ENCODE assay signal across 7 cellular contexts in genomic region chr1:230105754-230106625, GRCh38. TPM values are rescaled to one million over a fixed set of nuclear protein-coding genes. Genes with fewer than 3 reads are reported as not detected.
DNase-seq lines count a peak whose midpoint lies in the region; ATAC-seq and TF ChIP-seq lines count a peak whose summit lies in the region.

No MANE protein-coding gene starts in this region.

- no peaks in the 10 kb centered on the region for H3K27me3 ChIP-seq in liver (ENCODE audit: control insufficient read depth in 4 of 4, insufficient read depth in 4 of 4, low read length in 3 of 4)

- H3K4me1 Mint-ChIP-seq in activated naive CD8-positive, alpha-beta T cell treated with anti-CD3 and anti-CD28 coated beads, Interleukin-2, amount 10 ng/mL, durations not matched to agents 7 days and 5 days: peaks cover 72% of the 10 kb centered on the region
- peaks cover 62 to 66% of the 10 kb centered on the region in 2 donors for H3K4me1 Mint-ChIP-seq in effector memory CD8-positive, alpha-beta T cell (ENCODE audit: low read depth in 2 of 2)

- peaks cover 24 to 66% (median 55%) of the 10 kb centered on the region in 4 donors for H3K4me1 ChIP-seq in liver (ENCODE audit: control insufficient read depth in 4 of 4, insufficient read depth in 4 of 4, low read length in 3 of 4)

- H3K27ac ChIP-seq in liver (ENCODE audit: low read depth in 1 of 2, low read length in 2 of 2): peak overlapping the region; percentile 81 to 98

- no peaks in the 10 kb centered on the region for H3K9me3 Mint-ChIP-seq in activated naive CD8-positive, alpha-beta T cell treated with anti-CD3 and anti-CD28 coated beads, Interleukin-2, amount 10 ng/mL, durations not matched to agents 7 days and 5 days
- H3K9me3 Mint-ChIP-seq in effector memory CD8-positive, alpha-beta T cell: no peaks in the 10 kb centered on the region

- peak; percentile 63 for TF ChIP-seq RAD21 in liver (IDR thresholded peaks at IDR 0.05)

- peaks cover 5% of the 10 kb centered on the region for H3K36me3 Mint-ChIP-seq in activated naive CD8-positive, alpha-beta T cell treated with anti-CD3 and anti-CD28 coated beads, Interleukin-2, amount 10 ng/mL, durations not matched to agents 7 days and 5 days
- H3K36me3 Mint-ChIP-seq in effector memory CD8-positive, alpha-beta T cell (ENCODE audit: insufficient read depth): no peaks in the 10 kb centered on the region

- H3K4me3 Mint-ChIP-seq in activated naive CD8-positive, alpha-beta T cell treated with anti-CD3 and anti-CD28 coated beads, Interleukin-2, amount 10 ng/mL, durations not matched to agents 7 days and 5 days: peak overlapping the region; percentile 32
- H3K4me3 Mint-ChIP-seq in effector memory CD8-positive, alpha-beta T cell: peak overlapping the region in 1 of 2 donors; percentile 29

- peak; percentile 25 for ATAC-seq in GM19043 (IDR thresholded peaks at IDR 0.05; ENCODE audit: low read depth, unreplicated experiment)
- ATAC-seq in HG03571 (IDR thresholded peaks at IDR 0.05; ENCODE audit: unreplicated experiment): peak; percentile 39
- ATAC-seq in activated naive CD8-positive, alpha-beta T cell treated with anti-CD3 and anti-CD28 coated beads, Interleukin-2, amount 10 ng/mL, durations not matched to agents 7 days and 5 days (ENCODE audit: low read depth): no peak
- no peak for ATAC-seq in HG02870 (IDR thresholded peaks at IDR 0.05; ENCODE audit: unreplicated experiment)
- no peak for ATAC-seq in effector memory CD8-positive, alpha-beta T cell (replicated peaks)
- ATAC-seq in activated CD4-positive, CD25-positive, alpha-beta regulatory T cell treated with anti-CD3 and anti-CD28 coated beads, Interleukin-2, amount 50 U/mL, for 24 hours: no peak

- POLR2A ChIA-PET in activated naive CD8-positive, alpha-beta T cell treated with anti-CD3 and anti-CD28 coated beads, Interleukin-2, amount 10 ng/mL, durations not matched to agents 7 days and 5 days (lab: Charles Lee): no interaction called here

- H3K36me3 ChIP-seq in liver (ENCODE audit: control insufficient read depth in 4 of 4, insufficient read depth in 3 of 4, low read depth in 1 of 4, low read length in 3 of 4): no peaks in the 10 kb centered on the region

- peak overlapping the region in 2 of 3 donors; percentile 12 to 15 for H3K4me3 ChIP-seq in liver (ENCODE audit: low read depth in 1 of 3, low read length in 3 of 3)

- no peak for TF ChIP-seq CTCF in liver (IDR thresholded peaks at IDR 0.05; ENCODE audit: low read depth, low read length, missing input control)

- H3K9ac ChIP-seq in liver (ENCODE audit: low read depth in 1 of 2, low read length in 2 of 2): no peak overlapping the region

- WGBS in liver: 26% methylated on average over 10 of the region's 10 CpGs

- no peaks in the 10 kb centered on the region for H3K27me3 Mint-ChIP-seq in activated naive CD8-positive, alpha-beta T cell treated with anti-CD3 and anti-CD28 coated beads, Interleukin-2, amount 10 ng/mL, durations not matched to agents 7 days and 5 days
- H3K27me3 Mint-ChIP-seq in effector memory CD8-positive, alpha-beta T cell: no peaks in the 10 kb centered on the region

- DNase-seq in activated naive CD8-positive, alpha-beta T cell treated with anti-CD3 and anti-CD28 coated beads, Interleukin-2, amount 10 ng/mL, durations not matched to agents 7 days and 5 days: no peak
- no peak for DNase-seq in effector memory CD8-positive, alpha-beta T cell

- H3K9me3 ChIP-seq in liver (ENCODE audit: control insufficient read depth in 4 of 4, low read length in 3 of 4): no peaks in the 10 kb centered on the region

- H3K27ac Mint-ChIP-seq in activated naive CD8-positive, alpha-beta T cell treated with anti-CD3 and anti-CD28 coated beads, Interleukin-2, amount 10 ng/mL, durations not matched to agents 7 days and 5 days: peak overlapping the region; percentile 37
- peak overlapping the region in 1 of 2 donors; percentile 65 for H3K27ac Mint-ChIP-seq in effector memory CD8-positive, alpha-beta T cell

TF ChIP-seq in liver, 16 proteins besides CTCF, POLR2A, EP300 and RAD21:
- peak; percentile 62 to 91 for TF ChIP-seq EGR1 (IDR thresholded peaks at IDR 0.05; ENCODE audit: low read depth in 2 of 2)
- TF ChIP-seq ATF3 (IDR thresholded peaks at IDR 0.05): peak; percentile 80
- peak in 1 of 2 donors; percentile 40 for TF ChIP-seq GABPA (IDR thresholded peaks at IDR 0.05 in 1 of 2, conservative IDR thresholded peaks at IDR 0.05 in 1 of 2)
- peak; percentile 89 for TF ChIP-seq HNF4G (IDR thresholded peaks at IDR 0.05)
- TF ChIP-seq, protein P1, sequence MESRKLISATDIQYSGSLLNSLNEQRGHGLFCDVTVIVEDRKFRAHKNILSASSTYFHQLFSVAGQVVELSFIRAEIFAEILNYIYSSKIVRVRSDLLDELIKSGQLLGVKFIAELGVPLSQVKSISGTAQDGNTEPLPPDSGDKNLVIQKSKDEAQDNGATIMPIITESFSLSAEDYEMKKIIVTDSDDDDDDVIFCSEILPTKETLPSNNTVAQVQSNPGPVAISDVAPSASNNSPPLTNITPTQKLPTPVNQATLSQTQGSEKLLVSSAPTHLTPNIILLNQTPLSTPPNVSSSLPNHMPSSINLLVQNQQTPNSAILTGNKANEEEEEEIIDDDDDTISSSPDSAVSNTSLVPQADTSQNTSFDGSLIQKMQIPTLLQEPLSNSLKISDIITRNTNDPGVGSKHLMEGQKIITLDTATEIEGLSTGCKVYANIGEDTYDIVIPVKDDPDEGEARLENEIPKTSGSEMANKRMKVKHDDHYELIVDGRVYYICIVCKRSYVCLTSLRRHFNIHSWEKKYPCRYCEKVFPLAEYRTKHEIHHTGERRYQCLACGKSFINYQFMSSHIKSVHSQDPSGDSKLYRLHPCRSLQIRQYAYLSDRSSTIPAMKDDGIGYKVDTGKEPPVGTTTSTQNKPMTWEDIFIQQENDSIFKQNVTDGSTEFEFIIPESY (IDR thresholded peaks at IDR 0.05): peak; percentile 91
- TF ChIP-seq TAF1 (conservative IDR thresholded peaks at IDR 0.05): no peak
- TF ChIP-seq YY1 (IDR thresholded peaks at IDR 0.05): peak; percentile 91
- TF ChIP-seq FOXA2 (IDR thresholded peaks at IDR 0.05): peak; percentile 86
- peak; percentile 99 for TF ChIP-seq MAX (IDR thresholded peaks at IDR 0.05)
- peak; percentile 98 to 99 for TF ChIP-seq HNF4A (conservative IDR thresholded peaks at IDR 0.05)
- TF ChIP-seq RXRA (IDR thresholded peaks at IDR 0.05): peak; percentile 91 to 99
- TF ChIP-seq, protein P2, sequence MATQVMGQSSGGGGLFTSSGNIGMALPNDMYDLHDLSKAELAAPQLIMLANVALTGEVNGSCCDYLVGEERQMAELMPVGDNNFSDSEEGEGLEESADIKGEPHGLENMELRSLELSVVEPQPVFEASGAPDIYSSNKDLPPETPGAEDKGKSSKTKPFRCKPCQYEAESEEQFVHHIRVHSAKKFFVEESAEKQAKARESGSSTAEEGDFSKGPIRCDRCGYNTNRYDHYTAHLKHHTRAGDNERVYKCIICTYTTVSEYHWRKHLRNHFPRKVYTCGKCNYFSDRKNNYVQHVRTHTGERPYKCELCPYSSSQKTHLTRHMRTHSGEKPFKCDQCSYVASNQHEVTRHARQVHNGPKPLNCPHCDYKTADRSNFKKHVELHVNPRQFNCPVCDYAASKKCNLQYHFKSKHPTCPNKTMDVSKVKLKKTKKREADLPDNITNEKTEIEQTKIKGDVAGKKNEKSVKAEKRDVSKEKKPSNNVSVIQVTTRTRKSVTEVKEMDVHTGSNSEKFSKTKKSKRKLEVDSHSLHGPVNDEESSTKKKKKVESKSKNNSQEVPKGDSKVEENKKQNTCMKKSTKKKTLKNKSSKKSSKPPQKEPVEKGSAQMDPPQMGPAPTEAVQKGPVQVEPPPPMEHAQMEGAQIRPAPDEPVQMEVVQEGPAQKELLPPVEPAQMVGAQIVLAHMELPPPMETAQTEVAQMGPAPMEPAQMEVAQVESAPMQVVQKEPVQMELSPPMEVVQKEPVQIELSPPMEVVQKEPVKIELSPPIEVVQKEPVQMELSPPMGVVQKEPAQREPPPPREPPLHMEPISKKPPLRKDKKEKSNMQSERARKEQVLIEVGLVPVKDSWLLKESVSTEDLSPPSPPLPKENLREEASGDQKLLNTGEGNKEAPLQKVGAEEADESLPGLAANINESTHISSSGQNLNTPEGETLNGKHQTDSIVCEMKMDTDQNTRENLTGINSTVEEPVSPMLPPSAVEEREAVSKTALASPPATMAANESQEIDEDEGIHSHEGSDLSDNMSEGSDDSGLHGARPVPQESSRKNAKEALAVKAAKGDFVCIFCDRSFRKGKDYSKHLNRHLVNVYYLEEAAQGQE (IDR thresholded peaks at IDR 0.05): peak; percentile 75
- peak; percentile 80 for TF ChIP-seq FOXA1 (IDR thresholded peaks at IDR 0.05)
- peak; percentile 67 for TF ChIP-seq NR2F2 (IDR thresholded peaks at IDR 0.05)
- TF ChIP-seq SP1 (IDR thresholded peaks at IDR 0.05): peak; percentile 97
- peak; percentile 90 to 98 for TF ChIP-seq JUND (IDR thresholded peaks at IDR 0.05)

RNA-seq across cellular contexts. Expression of gene GALNT2, which starts 39.0 kb away (rescaled TPM):
- total RNA-seq in activated naive CD8-positive, alpha-beta T cell treated with anti-CD3 and anti-CD28 coated beads, Interleukin-2, amount 10 ng/mL, durations not matched to agents 7 days and 5 days: 10 to 100 TPM; 25.3 to 29.0 TPM
- total RNA-seq in liver: 100 to 1,000 TPM in 1 of 2 donors, 10 to 100 TPM in 1; 75.8 to 153 TPM
- 100 to 1,000 TPM in 1 of 2 donors, 10 to 100 TPM in 1; 47.5 to 182 TPM for polyA plus RNA-seq in liver

Comparison
In these comparisons a context has a peak if more than half of its experiments do, and no peak if none do; other contexts are left out.
1. ATAC-seq: peak in GM19043 (single experiment) and HG03571 (single experiment); none in activated naive CD8-positive, alpha-beta T cell treated with anti-CD3 and anti-CD28 coated beads, Interleukin-2, amount 10 ng/mL, durations not matched to agents 7 days and 5 days (single experiment), HG02870 (single experiment), effector memory CD8-positive, alpha-beta T cell (single experiment) and activated CD4-positive, CD25-positive, alpha-beta regulatory T cell treated with anti-CD3 and anti-CD28 coated beads, Interleukin-2, amount 50 U/mL, for 24 hours (0 of 2).